ENCODE assay signal across 28 cellular contexts in the genomic region with DNA sequence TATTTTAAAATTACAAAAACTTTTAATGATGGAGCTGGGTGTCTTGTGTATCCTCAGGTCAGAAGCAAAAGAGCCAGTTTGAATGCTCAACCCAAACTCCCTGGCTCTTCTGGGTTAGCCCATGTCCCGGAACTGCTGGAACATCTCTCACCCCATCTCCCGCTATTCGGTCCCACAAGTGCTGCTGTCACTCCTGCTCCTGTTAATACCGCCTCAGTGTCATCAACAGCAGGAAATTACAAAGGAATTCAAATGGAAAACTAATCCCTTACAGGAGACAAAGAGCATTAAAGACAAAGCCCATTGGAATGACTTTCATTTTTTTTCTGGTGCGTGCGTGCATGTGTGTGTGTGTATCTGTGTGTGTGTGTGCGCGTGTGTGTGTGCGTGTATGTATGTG.
DNase-seq lines count a peak whose midpoint lies in the region; ATAC-seq and TF ChIP-seq lines count a peak whose summit lies in the region.
"Had no signal": no experiment of that assay in that cellular context is flagged by ENCODE, and none has a peak within 500 bp of the region (broad histone marks: within the 10 kb centered on the region; RNA-seq: fewer than 3 reads in every experiment).

No MANE protein-coding gene starts in this region.

- DNase-seq in GM23338 (ENCODE audit: low spot score): peak; percentile 49
- no peak for DNase-seq in stimulated activated CD4-positive, alpha-beta T cell treated with anti-CD3 and anti-CD28 coated beads, Interleukin-2, amount 100 ng/mL, for 48 hours
- DNase-seq: C1 segment of cervical spinal cord; Caco-2; CD4-positive, alpha-beta memory T cell; DND-41; GM23248; HFFc6; Kasumi-1; NCI-H1092 treated with DMSO at 0.1 percent for 48 hours; NCI-H1436; NCI-H187; NCI-H2081 treated with DMSO at 0.1 percent for 48 hours; NCI-H2171 treated with DMSO at 0.1 percent for 48 hours; NCI-H524; NCI-H748 treated with DMSO at 0.1 percent for 48 hours; NK-92 treated with Interleukin-12 subunit alpha and Interleukin-12 subunit beta, amount 100 ng/mL, for 24 hours; PC-9; SJCRH30 had no signal

- no peak overlapping the region for H3K4me3 Mint-ChIP-seq in GM23338
- H3K4me3 Mint-ChIP-seq: CD4-positive, alpha-beta memory T cell; HFFc6 had no signal

- ATAC-seq in GM23338 (peak; percentile 72), HG03521 (IDR thresholded peaks at IDR 0.05; ENCODE audit: unreplicated experiment) (no peak), HG03571 (IDR thresholded peaks at IDR 0.05; ENCODE audit: unreplicated experiment) (no peak), HG03095 (IDR thresholded peaks at IDR 0.05; ENCODE audit: unreplicated experiment) (no peak)
- ATAC-seq: Right ventricle myocardium inferior, SK-N-SH treated with all-trans-retinoic acid at 6 μM for 48 hours had no signal

- WGBS in ectodermal cell, 2 experiments: 37 to 41% methylated on average over 9 of the region's 9 CpGs

- H4K20me1 ChIP-seq in GM23338 (replicated peaks; ENCODE audit: insufficient read depth) (no peaks in the 10 kb centered on the region), neural cell (ENCODE audit: insufficient read depth) (no peaks in the 10 kb centered on the region)

- H3F3A ChIP-seq in GM23338 (replicated peaks; ENCODE audit: low read depth) (no peaks in the 10 kb centered on the region), neural cell (ENCODE audit: insufficient read depth, low read length, poor library complexity, severe bottlenecking) (no peaks in the 10 kb centered on the region)

- H3K9me3 ChIP-seq in HEK293 (ENCODE audit: control insufficient read depth, insufficient read depth, low read depth, low read length) (no peaks in the 10 kb centered on the region), ectodermal cell (ENCODE audit: control insufficient read depth, low read length) (no peaks in the 10 kb centered on the region), neural cell (ENCODE audit: low read length) (no peaks in the 10 kb centered on the region)
- H3K9me3 ChIP-seq: Caco-2, SJCRH30 had no signal

- H3K79me2 ChIP-seq in GM23338 (replicated peaks; ENCODE audit: insufficient read depth) (no peaks in the 10 kb centered on the region), neural cell (replicated peaks; ENCODE audit: insufficient read depth, low read length) (no peaks in the 10 kb centered on the region)

- H3K4me1 ChIP-seq in GM23338 (ENCODE audit: insufficient read depth) (peaks cover 17% of the 10 kb centered on the region), HEK293 (ENCODE audit: control insufficient read depth, insufficient read depth, low read length) (no peaks in the 10 kb centered on the region), ectodermal cell (ENCODE audit: control insufficient read depth, insufficient read depth, low read length) (peaks cover 18% of the 10 kb centered on the region)
- H3K4me1 ChIP-seq: SJCRH30 had no signal

- no peak overlapping the region for H3K9ac ChIP-seq in neural cell (ENCODE audit: low read length)
- H3K9ac ChIP-seq: GM23248 had no signal

- H3K27ac ChIP-seq in GM23338 (ENCODE audit: low read depth) (0 out of 2 replicates have a peak overlapping the region, but pooled peaks have one; percentile 39), HEK293 (ENCODE audit: extremely low read depth, low read depth, low read length) (no peak overlapping the region), ectodermal cell (ENCODE audit: insufficient read depth, low read depth, low read length, poor library complexity, severe bottlenecking) (peak overlapping the region; percentile 42), neural cell (ENCODE audit: low read length) (peak overlapping the region; percentile 68)
- H3K27ac ChIP-seq: GM23248, HL-60, PC-9, SJCRH30 had no signal

- H3K4me2 ChIP-seq in GM23338: peak overlapping the region; percentile 55; the same call in 1 of the 2 replicates
- H3K4me2 ChIP-seq in neural cell (ENCODE audit: low read length): no peak overlapping the region
- H3K4me2 ChIP-seq: PC-9 had no signal

- no peaks in the 10 kb centered on the region for H3K36me3 ChIP-seq in GM23338 (ENCODE audit: insufficient read depth)
- H3K36me3 ChIP-seq in HEK293 (ENCODE audit: control insufficient read depth in 2 of 2, insufficient read depth in 1 of 2, low read length in 2 of 2): no peaks in the 10 kb centered on the region
- no peaks in the 10 kb centered on the region for H3K36me3 ChIP-seq in ectodermal cell (ENCODE audit: control insufficient read depth, insufficient read depth, low read length)
- no peaks in the 10 kb centered on the region for H3K36me3 ChIP-seq in neural cell (ENCODE audit: insufficient read depth, low read length)
- H3K36me3 ChIP-seq: SJCRH30 had no signal

- H3K27ac Mint-ChIP-seq in GM23338: peak overlapping the region; percentile 92
- H3K27ac Mint-ChIP-seq: CD4-positive, alpha-beta memory T cell; HFFc6 had no signal

- no peaks in the 10 kb centered on the region for H3K36me3 Mint-ChIP-seq in GM23338 (ENCODE audit: low read depth)
- H3K36me3 Mint-ChIP-seq: CD4-positive, alpha-beta memory T cell had no signal

- CTCF ChIA-PET in HEK293 (lab: Yijun Ruan, JAX): no interaction called here

- TF ChIP-seq RAD21 in neural cell (conservative IDR thresholded peaks at IDR 0.05): no peak

- H3K27me3 Mint-ChIP-seq in GM23338 (ENCODE audit: insufficient read depth, low read depth, poor library complexity): no peaks in the 10 kb centered on the region

- H3K4me3 ChIP-seq in GM23338 (no peak overlapping the region), HEK293 (ENCODE audit: low read depth, low read length) (no peak overlapping the region), ectodermal cell (ENCODE audit: insufficient read depth, low read depth, low read length) (no peak overlapping the region), neural cell (ENCODE audit: low read length) (no peak overlapping the region)
- H3K4me3 ChIP-seq: GM23248, PC-9, SJCRH30 had no signal

- H3K27me3 ChIP-seq in GM23338 (ENCODE audit: insufficient read depth) (no peaks in the 10 kb centered on the region), ectodermal cell (ENCODE audit: control insufficient read depth, insufficient read depth, low read length, poor library complexity, severe bottlenecking) (no peaks in the 10 kb centered on the region), neural cell (ENCODE audit: insufficient read depth, low read depth, low read length) (no peaks in the 10 kb centered on the region)

- TF ChIP-seq CTCF in GM23338 (conservative IDR thresholded peaks at IDR 0.05; ENCODE audit: low read depth in 2 of 2) (no peak), HEK293 (tag by site-specific recombination; IDR thresholded peaks at IDR 0.05) (no peak), neural cell (IDR thresholded peaks at IDR 0.05; ENCODE audit: poor library complexity, severe bottlenecking) (no peak)

- H3K9me2 ChIP-seq in GM23338 (ENCODE audit: insufficient read depth) (no peaks in the 10 kb centered on the region; the same call in 1 of the 2 replicates), neural cell (ENCODE audit: insufficient read depth, low read length) (no peaks in the 10 kb centered on the region)

- H2AFZ ChIP-seq in GM23338 (no peak overlapping the region), neural cell (ENCODE audit: low read depth, low read length) (no peak overlapping the region)
- H2AFZ ChIP-seq: GM23248, PC-9 had no signal

- peaks cover 12% of the 10 kb centered on the region for H3K4me1 Mint-ChIP-seq in GM23338

- POLR2A ChIA-PET in HEK293 (lab: Yijun Ruan, JAX): no interaction called here

- TF ChIP-seq EP300 in neural cell (conservative IDR thresholded peaks at IDR 0.05; ENCODE audit: poor library complexity, severe bottlenecking): no peak

- H3K9me3 Mint-ChIP-seq in GM23338: no peaks in the 10 kb centered on the region; the same call in 2 of the 3 replicates
- H3K9me3 Mint-ChIP-seq: CD4-positive, alpha-beta memory T cell; HFFc6 had no signal

TF ChIP-seq in GM23338, 12 proteins besides CTCF, POLR2A, EP300 and RAD21 (continues in another document):
- no peak for TF ChIP-seq NANOG (IDR thresholded peaks at IDR 0.05; ENCODE audit: borderline replicate concordance)
- TF ChIP-seq CREB1 (CRISPR knock-in tag; IDR thresholded peaks at IDR 0.05; ENCODE audit: low read depth): no peak
- TF ChIP-seq STAT1 (IDR thresholded peaks at IDR 0.05; ENCODE audit: unreplicated experiment): no peak
- TF ChIP-seq POLR2AphosphoS5 (IDR thresholded peaks at IDR 0.05; ENCODE audit: low read depth): no peak
- TF ChIP-seq JUNB (IDR thresholded peaks at IDR 0.05; ENCODE audit: unreplicated experiment): no peak
- TF ChIP-seq EZH2phosphoT487 (IDR thresholded peaks at IDR 0.05; ENCODE audit: unreplicated experiment): no peak
- no peak for TF ChIP-seq ZNF331 (CRISPR knock-in tag; IDR thresholded peaks at IDR 0.05; ENCODE audit: low read depth)

TF ChIP-seq in HEK293, 187 proteins besides CTCF, POLR2A, EP300 and RAD21:
- TF ChIP-seq ZSCAN4 (tag by site-specific recombination; IDR thresholded peaks at IDR 0.05) (peak; percentile 89), ZNF529 (tag by site-specific recombination; IDR thresholded peaks at IDR 0.05; ENCODE audit: insufficient replicate concordance) (no peak), ZNF157 (tag by site-specific recombination; IDR thresholded peaks at IDR 0.05) (no peak), HOXA7 (CRISPR knock-in tag; IDR thresholded peaks at IDR 0.05; ENCODE audit: borderline replicate concordance) (no peak)

TF ChIP-seq in neural cell, 6 proteins besides CTCF, POLR2A, EP300 and RAD21 (continues in another document):
- TF ChIP-seq SMC3 (conservative IDR thresholded peaks at IDR 0.05; ENCODE audit: poor library complexity) (no peak), EZH2 (IDR thresholded peaks at IDR 0.05; ENCODE audit: borderline replicate concordance, insufficient read depth, low read length, poor library complexity, severe bottlenecking) (no peak), POLR2AphosphoS5 (IDR thresholded peaks at IDR 0.05) (no peak), MXI1 (conservative IDR thresholded peaks at IDR 0.05; ENCODE audit: poor library complexity, severe bottlenecking) (no peak), TAF1 (IDR thresholded peaks at IDR 0.05; ENCODE audit: low read depth) (no peak)
